Comparison of ENCODE assay signal across 8 cellular contexts in the genomic region with DNA sequence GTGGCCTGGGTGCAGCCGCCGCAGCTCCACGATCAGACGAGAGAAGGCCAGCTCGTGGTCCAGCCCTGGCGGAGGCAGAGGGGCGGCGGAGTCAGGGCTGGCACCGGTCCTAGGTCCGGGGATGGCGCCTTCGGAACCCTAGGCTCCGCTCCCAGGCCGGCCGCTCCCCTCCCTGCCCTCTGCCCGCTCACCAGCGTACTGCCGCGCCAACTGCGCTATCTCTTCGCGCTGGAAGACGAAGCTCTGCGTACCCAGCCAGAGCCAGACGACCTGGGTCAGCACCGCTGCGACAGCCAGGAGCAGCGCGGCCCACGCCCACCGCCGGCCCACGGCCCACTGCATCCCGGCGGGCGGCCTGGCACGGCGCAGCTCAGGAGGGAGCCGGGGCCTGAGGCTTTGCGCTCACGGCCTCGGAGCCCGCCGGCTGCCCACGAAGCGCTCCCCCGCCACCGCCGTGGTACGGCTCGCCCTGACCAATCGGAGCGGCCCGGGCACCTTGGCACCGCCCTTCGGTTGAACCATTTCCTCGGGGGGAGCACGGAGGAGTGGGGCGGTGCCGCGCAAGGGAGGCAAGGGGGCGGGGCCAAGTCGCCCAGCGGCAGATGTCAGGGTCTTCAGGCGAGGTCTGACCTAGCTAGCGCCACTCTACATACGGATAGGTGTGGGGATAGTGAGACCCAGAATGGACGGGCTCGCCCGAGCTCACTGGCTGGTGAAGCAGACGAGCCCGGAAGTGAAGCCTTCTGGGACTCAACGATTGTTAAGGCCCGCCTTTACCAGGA. TPM values are rescaled to one million over a fixed set of nuclear protein-coding genes. Genes with fewer than 3 reads are reported as not detected.
DNase-seq lines count a peak whose midpoint lies in the region; ATAC-seq and TF ChIP-seq lines count a peak whose summit lies in the region.

Gene SIGMAR1, minus strand, starts transcription at position 432 of the 782 bp plus-strand sequence. Its CDS starts 90 bp downstream, at position 342.

- peak within 1 kb of the TSS; percentile 95 to 98 for H3K27ac Mint-ChIP-seq in natural killer cell

- H3K9ac ChIP-seq in Loucy (ENCODE audit: low read depth, low read length, poor library complexity, severe bottlenecking) = peak within 1 kb of the TSS; percentile 75

- DNase-seq in EH (ENCODE audit: low read depth) (peak; percentile 88), H4 (ENCODE audit: low spot score) (peak; percentile 89), fibroblast of peridontal ligament (ENCODE audit: extremely low read depth) (peak; percentile 85), natural killer cell (peak; percentile 95)
- DNase-seq in activated T-helper 9 cell treated with anti-CD3 and anti-CD28 coated beads, Interleukin-2, amount 50 U/mL, for 16 hours (ENCODE audit: low read depth) = peak; percentile 89
- DNase-seq in stimulated activated naive CD4-positive, alpha-beta T cell (lab: John Stamatoyannopoulos, UW) = peak; percentile 83 to 94 (median 91)

- no peaks in the 10 kb centered on the region for H3K36me3 ChIP-seq in Loucy (ENCODE audit: insufficient read depth, low read length)

- H3K4me3 ChIP-seq in Loucy (ENCODE audit: low read length, poor library complexity, severe bottlenecking) = peak within 1 kb of the TSS; percentile 94

- peak within 1 kb of the TSS; percentile 91 for H3K4me2 ChIP-seq in Loucy (ENCODE audit: low read depth, low read length, poor library complexity, severe bottlenecking)

- no peaks in the 10 kb centered on the region for H3K36me3 Mint-ChIP-seq in natural killer cell

- H4K20me1 ChIP-seq in Loucy (ENCODE audit: insufficient read depth, low read length, poor library complexity, severe bottlenecking) = peaks cover 13% of the 10 kb centered on the region

- peak; percentile 91 for TF ChIP-seq POLR2A in Raji (IDR thresholded peaks at IDR 0.05; ENCODE audit: insufficient read depth, low read depth, low read length)

- no peaks in the 10 kb centered on the region for H3K27me3 Mint-ChIP-seq in natural killer cell (ENCODE audit: low read depth in 2 of 2)

- peaks cover 27% of the 10 kb centered on the region for H3K4me1 ChIP-seq in Loucy (ENCODE audit: insufficient read depth, low read length, poor library complexity, severe bottlenecking)

- no peaks in the 10 kb centered on the region for H3K9me2 ChIP-seq in Loucy (replicated peaks; ENCODE audit: low read depth, low read length)

- H2AFZ ChIP-seq in Loucy (ENCODE audit: low read length) = peak within 1 kb of the TSS; percentile 75

- intact Hi-C loops in natural killer cell (cut with micrococcal nuclease) = loop anchor here (1.0 to 5.0 kb wide), 3 partner anchors 9 to 35 kb away; partner anchors contain the start of gene GALT

- H3K9me3 Mint-ChIP-seq in natural killer cell = no peaks in the 10 kb centered on the region

- H3K79me2 ChIP-seq in Loucy (ENCODE audit: insufficient read depth, low read length) = peaks cover 25% of the 10 kb centered on the region

- H3F3A ChIP-seq in Loucy (ENCODE audit: low read depth) = no peaks in the 10 kb centered on the region

- peak within 1 kb of the TSS; percentile 92 for H3K4me3 Mint-ChIP-seq in natural killer cell

- no peaks in the 10 kb centered on the region for H3K27me3 ChIP-seq in Loucy (ENCODE audit: insufficient read depth, low read length, poor library complexity, severe bottlenecking)

- peaks cover 17 to 38% of the 10 kb centered on the region in 2 donors for H3K4me1 Mint-ChIP-seq in natural killer cell

- peak; percentile 94 to 98 (median 95) for ATAC-seq in natural killer cell

- no peaks in the 10 kb centered on the region for H3K9me3 ChIP-seq in Loucy (ENCODE audit: insufficient read depth, low read depth, low read length)

- TF ChIP-seq CTCF in Loucy (conservative IDR thresholded peaks at IDR 0.05; ENCODE audit: low read length) (no peak), natural killer cell (IDR thresholded peaks at IDR 0.05) (no peak)

RNA-seq across cellular contexts. Expression of gene SIGMAR1, which starts in this region (rescaled TPM):
- 80.2 and 127 TPM in 2 replicates for total RNA-seq in H4 (2014; rRNA removed; shearing (Covaris generic))
- total RNA-seq in natural killer cell = 10 to 100 TPM; 22.1 to 29.8 (median 23.0) TPM

Comparison
In these comparisons a context has a peak if more than half of its experiments do, and no peak if none do; other contexts are left out.
1. Peak in every context shown above with its lines: DNase-seq, ATAC-seq and H3K4me3 ChIP-seq.